In genomic region chr7:136142583-136142982, GRCh38 we compare ENCODE assay signal across 1 cellular context.
TF ChIP-seq lines count a peak whose summit lies in the region.

No MANE protein-coding gene starts in this region.

TF ChIP-seq in K562, 482 proteins besides CTCF, POLR2A, EP300 and RAD21 (continued from another document and continues in another):
- TF ChIP-seq BRF2 (IDR thresholded peaks at IDR 0.05; ENCODE audit: borderline replicate concordance, insufficient read depth, insufficient read length), result no peak
- TF ChIP-seq HMGXB4 (CRISPR knock-in tag; IDR thresholded peaks at IDR 0.05), result no peak
- no peak for TF ChIP-seq SAFB (IDR thresholded peaks at IDR 0.05; ENCODE audit: borderline replicate concordance, low read depth, low read length)
- TF ChIP-seq ZNF311 (CRISPR knock-in tag; IDR thresholded peaks at IDR 0.05), result no peak
- TF ChIP-seq THRAP3 (IDR thresholded peaks at IDR 0.05; ENCODE audit: borderline replicate concordance), result no peak
- TF ChIP-seq POLR2G (IDR thresholded peaks at IDR 0.05; ENCODE audit: low read depth, low read length), result no peak
- peak; percentile 66 for TF ChIP-seq ZNF766 (CRISPR knock-in tag; conservative IDR thresholded peaks at IDR 0.05)
- 0 out of 2 replicates have a peak, but pooled peaks have one; percentile 26 for TF ChIP-seq NCOR1 (IDR thresholded peaks at IDR 0.05)
- TF ChIP-seq ZC3H4 (CRISPR knock-in tag; IDR thresholded peaks at IDR 0.05; ENCODE audit: borderline replicate concordance), result no peak
- no peak for TF ChIP-seq PREB (CRISPR knock-in tag; IDR thresholded peaks at IDR 0.05)
- TF ChIP-seq ZC3H11A (IDR thresholded peaks at IDR 0.05; ENCODE audit: low read depth, low read length), result no peak
- TF ChIP-seq HSF4 (CRISPR knock-in tag; IDR thresholded peaks at IDR 0.05; ENCODE audit: borderline replicate concordance), result no peak
- no peak for TF ChIP-seq XRCC5 (IDR thresholded peaks at IDR 0.05; ENCODE audit: low read depth, low read length)
- TF ChIP-seq RB1 (IDR thresholded peaks at IDR 0.05; ENCODE audit: low read depth), result no peak
- no peak for TF ChIP-seq IRF2 (CRISPR knock-in tag; IDR thresholded peaks at IDR 0.05)
- peak; percentile 53 for TF ChIP-seq CBFA2T3 (IDR thresholded peaks at IDR 0.05)
- TF ChIP-seq TCF7 (IDR thresholded peaks at IDR 0.05; ENCODE audit: borderline replicate concordance), result 0 out of 2 replicates have a peak, but pooled peaks have one; percentile 83
- no peak for TF ChIP-seq IRF9 (tag; IDR thresholded peaks at IDR 0.05)
- TF ChIP-seq BRCA1 (IDR thresholded peaks at IDR 0.05), result no peak
- no peak for TF ChIP-seq BRCA1 (CRISPR knock-in tag; IDR thresholded peaks at IDR 0.05)
- TF ChIP-seq NFE2 (IDR thresholded peaks at IDR 0.05; ENCODE audit: low read depth), result peak; percentile 74
- peak; percentile 42; the same call in 1 of the 2 replicates for TF ChIP-seq ARID1B (IDR thresholded peaks at IDR 0.05)
- no peak for TF ChIP-seq MEF2D (tag; conservative IDR thresholded peaks at IDR 0.05; ENCODE audit: low read depth)
- TF ChIP-seq CUX1 (CRISPR knock-in tag; IDR thresholded peaks at IDR 0.05), result no peak
- TF ChIP-seq ZFPM2 (CRISPR knock-in tag; IDR thresholded peaks at IDR 0.05), result no peak
- TF ChIP-seq CREBBP (IDR thresholded peaks at IDR 0.05; ENCODE audit: low read depth, low read length), result no peak
- no peak for TF ChIP-seq REST (CRISPR knock-in tag; IDR thresholded peaks at IDR 0.05; ENCODE audit: low read depth)
- no peak for TF ChIP-seq OTX1 (CRISPR knock-in tag; IDR thresholded peaks at IDR 0.05)
- TF ChIP-seq POLR3A (IDR thresholded peaks at IDR 0.05; ENCODE audit: borderline replicate concordance, extremely low read depth, insufficient read depth, insufficient read length), result no peak
- TF ChIP-seq GABPB1 (CRISPR knock-in tag; IDR thresholded peaks at IDR 0.05), result no peak
- peak; percentile 44; the same call in 1 of the 2 replicates for TF ChIP-seq EHMT2 (IDR thresholded peaks at IDR 0.05)
- 0 out of 2 replicates have a peak, but pooled peaks have one; percentile 35 for TF ChIP-seq MECOM (CRISPR knock-in tag; IDR thresholded peaks at IDR 0.05)
- TF ChIP-seq MBD1 (CRISPR knock-in tag; IDR thresholded peaks at IDR 0.05), result no peak
- TF ChIP-seq FOXA3 (CRISPR knock-in tag; conservative IDR thresholded peaks at IDR 0.05 in 1 of 2, IDR thresholded peaks at IDR 0.05 in 1 of 2), result no peak
- TF ChIP-seq PYGO2 (tag; IDR thresholded peaks at IDR 0.05), result no peak
- TF ChIP-seq TAF7 (tag; IDR thresholded peaks at IDR 0.05), result no peak
- no peak for TF ChIP-seq SMARCB1 (IDR thresholded peaks at IDR 0.05; ENCODE audit: insufficient read length, low read depth)
- no peak for TF ChIP-seq NFIC (IDR thresholded peaks at IDR 0.05)
- TF ChIP-seq NR2C2 (CRISPR knock-in tag; IDR thresholded peaks at IDR 0.05), result no peak
- TF ChIP-seq NR2C2 (tag; IDR thresholded peaks at IDR 0.05), result no peak
- TF ChIP-seq MTA2 (IDR thresholded peaks at IDR 0.05; ENCODE audit: low read depth), result no peak
- no peak for TF ChIP-seq ZNF583 (CRISPR knock-in tag; IDR thresholded peaks at IDR 0.05)
- no peak for TF ChIP-seq ZKSCAN1 (IDR thresholded peaks at IDR 0.05; ENCODE audit: low read depth, low read length)
- TF ChIP-seq ARHGAP35 (IDR thresholded peaks at IDR 0.05; ENCODE audit: partially characterized antibody), result no peak
- no peak for TF ChIP-seq PTRF (tag; IDR thresholded peaks at IDR 0.05)
- TF ChIP-seq MNT (conservative IDR thresholded peaks at IDR 0.05), result 0 out of 4 replicates have a peak, but pooled peaks of 1 of the 2 experiments have one; percentile 23
- TF ChIP-seq THRB (CRISPR knock-in tag; conservative IDR thresholded peaks at IDR 0.05), result no peak
- peak; percentile 35 for TF ChIP-seq MEIS2 (IDR thresholded peaks at IDR 0.05; ENCODE audit: partially characterized antibody)
- no peak for TF ChIP-seq TRIM24 (IDR thresholded peaks at IDR 0.05)
- no peak for TF ChIP-seq SMAD3 (CRISPR knock-in tag; conservative IDR thresholded peaks at IDR 0.05)
- no peak for TF ChIP-seq NR2F6 (CRISPR knock-in tag; IDR thresholded peaks at IDR 0.05)
- peak in 1 of 2 experiments; percentile 35; a peak in 1 of 4 replicates for TF ChIP-seq RCOR1 (IDR thresholded peaks at IDR 0.05; ENCODE audit: borderline replicate concordance in 1 of 2, low read depth in 2 of 2, low read length in 2 of 2)
